In the genomic region with DNA sequence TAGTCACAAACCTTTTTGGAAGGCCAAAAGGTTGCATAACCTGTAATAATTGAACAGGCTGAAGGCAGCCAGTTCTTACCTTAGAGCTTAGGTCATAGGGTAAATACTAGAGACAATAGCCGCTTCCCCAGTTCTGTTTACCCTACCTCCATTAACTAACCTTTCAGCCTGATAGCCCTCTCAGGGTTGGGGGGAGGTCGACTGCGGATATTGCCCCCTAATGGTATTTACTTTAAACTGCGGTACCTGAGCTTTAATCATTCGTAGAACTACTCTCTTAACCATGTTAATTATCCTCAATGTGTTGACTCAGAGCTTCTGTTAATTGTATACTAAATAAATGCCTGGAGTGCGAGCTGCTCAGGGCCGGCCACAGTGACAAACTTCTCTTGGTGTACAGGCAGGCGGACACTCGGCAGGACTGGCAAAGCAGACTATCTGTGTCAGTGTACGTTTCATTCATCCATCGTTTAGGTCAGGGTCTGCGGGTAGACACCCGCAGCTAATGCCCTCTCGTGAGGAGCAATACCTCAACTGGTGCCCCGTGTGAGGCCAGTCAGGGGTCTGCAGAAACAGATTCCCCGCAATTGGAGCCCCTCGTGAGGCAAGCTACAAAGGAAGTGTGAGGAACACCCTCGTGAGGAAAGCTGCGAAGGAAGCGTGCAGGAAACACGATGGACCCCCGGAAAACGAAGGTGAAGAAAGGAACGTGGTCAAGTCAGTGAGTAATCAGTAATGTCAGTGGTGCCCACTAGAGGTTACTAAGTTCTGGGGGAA, we compare ENCODE assay signal across 15 cellular contexts.
DNase-seq lines count a peak whose midpoint lies in the region; TF ChIP-seq lines count a peak whose summit lies in the region.
"Had no signal": no experiment of that assay in that cellular context is flagged by ENCODE, and none has a peak within 500 bp of the region (broad histone marks: within the 10 kb centered on the region; RNA-seq: fewer than 3 reads in every experiment).

No MANE protein-coding gene starts in this region.

- no peaks in the 10 kb centered on the region for H3K27me3 ChIP-seq in brain microvascular endothelial cell (replicated peaks)
- no peaks in the 10 kb centered on the region for H3K27me3 ChIP-seq in testis

- no peaks in the 10 kb centered on the region for H3K9me3 ChIP-seq in testis
- H3K9me3 ChIP-seq: left ventricle myocardium inferior had no signal

- H3K4me3 ChIP-seq in brain microvascular endothelial cell (ENCODE audit: low read depth, low read length) (no peak overlapping the region), testis (peak overlapping the region in 1 of 2 donors; percentile 39)
- H3K4me3 ChIP-seq: PC-9 had no signal

- 49 to 60% methylated on average over 24 of the region's 24 CpGs for WGBS in testis, 2 donors

- intact Hi-C loops in testis (cut with DNase I; ENCODE audit: low total_unique reads) = no loop called here

- H3K9me3 Mint-ChIP-seq in progenitor cell of endocrine pancreas (ENCODE audit: low read depth) = peaks cover 27% of the 10 kb centered on the region
- H3K9me3 Mint-ChIP-seq: activated naive CD8-positive, alpha-beta T cell treated with anti-CD3 and anti-CD28 coated beads, Interleukin-2, amount 10 ng/mL, durations not matched to agents 7 days and 5 days; activated T-cell treated with anti-CD3 and anti-CD28 coated beads, Interleukin-2, amount 50 U/mL, for 24 hours had no signal

- peaks cover 46% of the 10 kb centered on the region for H3K4me1 Mint-ChIP-seq in progenitor cell of endocrine pancreas (ENCODE audit: low read depth)

- TF ChIP-seq POLR2A in testis (IDR thresholded peaks at IDR 0.05) = no peak

- TF ChIP-seq CTCF in brain microvascular endothelial cell (IDR thresholded peaks at IDR 0.05; ENCODE audit: low read depth, low read length, missing control alignments) (peak; percentile 19), progenitor cell of endocrine pancreas (IDR thresholded peaks at IDR 0.05; ENCODE audit: unreplicated experiment) (no peak), testis (IDR thresholded peaks at IDR 0.05) (no peak)

- H3K36me3 ChIP-seq in brain microvascular endothelial cell (replicated peaks) (no peaks in the 10 kb centered on the region), testis (ENCODE audit: low read depth, missing control alignments) (no peaks in the 10 kb centered on the region)
- H3K36me3 ChIP-seq: left ventricle myocardium inferior had no signal

- H3K36me3 Mint-ChIP-seq in progenitor cell of endocrine pancreas (ENCODE audit: insufficient read depth) = peaks cover 27% of the 10 kb centered on the region
- H3K36me3 Mint-ChIP-seq: activated naive CD8-positive, alpha-beta T cell treated with anti-CD3 and anti-CD28 coated beads, Interleukin-2, amount 10 ng/mL, durations not matched to agents 7 days and 5 days had no signal

- H3K27ac ChIP-seq in brain microvascular endothelial cell (no peak overlapping the region), testis (no peak overlapping the region)
- H3K27ac ChIP-seq: left ventricle myocardium inferior, PC-9 had no signal

- DNase-seq in ELF-1 (ENCODE audit: low read depth, low spot score) = peak; percentile 56
- peak; percentile 82 for DNase-seq in NCI-H2029 treated with DMSO at 0.1 percent for 48 hours (lab: John Stamatoyannopoulos, UW)
- DNase-seq in brain microvascular endothelial cell = no peak
- no peak for DNase-seq in progenitor cell of endocrine pancreas (ENCODE audit: low spot score, unreplicated experiment)
- no peak for DNase-seq in NCI-H226
- DNase-seq in testis = no peak
- no peak for DNase-seq in HK-2 (ENCODE audit: unreplicated experiment)
- DNase-seq: activated naive CD8-positive, alpha-beta T cell treated with anti-CD3 and anti-CD28 coated beads, Interleukin-2, amount 10 ng/mL, durations not matched to agents 7 days and 5 days; activated T-cell treated with anti-CD3 and anti-CD28 coated beads, Interleukin-2, amount 50 U/mL, for 24 hours; DMS 273 treated with DMSO at 0.1 percent for 48 hours; left ventricle myocardium inferior; NCI-H1048; NCI-H345; PC-9 had no signal

- in situ Hi-C loops in brain microvascular endothelial cell (cut with HindIII; ENCODE audit: low pct_ligation_motif_present, low sequenced_read_pairs) = no loop called here

- peak overlapping the region; percentile 67 for H3K4me3 Mint-ChIP-seq in progenitor cell of endocrine pancreas (ENCODE audit: low read depth)

- peak overlapping the region; percentile 89 for H3K27ac Mint-ChIP-seq in progenitor cell of endocrine pancreas
- H3K27ac Mint-ChIP-seq: activated naive CD8-positive, alpha-beta T cell treated with anti-CD3 and anti-CD28 coated beads, Interleukin-2, amount 10 ng/mL, durations not matched to agents 7 days and 5 days; activated T-cell treated with anti-CD3 and anti-CD28 coated beads, Interleukin-2, amount 50 U/mL, for 24 hours; B cell had no signal

- peaks cover 2% of the 10 kb centered on the region for H3K4me1 ChIP-seq in testis
- H3K4me1 ChIP-seq: left ventricle myocardium inferior had no signal

- no peaks in the 10 kb centered on the region for H3K27me3 Mint-ChIP-seq in progenitor cell of endocrine pancreas
- H3K27me3 Mint-ChIP-seq: B cell had no signal

Comparison
In these comparisons a context has a peak if more than half of its experiments do, and no peak if none do; other contexts are left out.
1. DNase-seq: peak in ELF-1 (single experiment) and NCI-H2029 treated with DMSO at 0.1 percent for 48 hours (single experiment); none in brain microvascular endothelial cell (single experiment), progenitor cell of endocrine pancreas (single experiment), NCI-H226 (single experiment), testis (single experiment) and HK-2 (single experiment).